ENCODE assay signal across 2 cellular contexts in the genomic region with DNA sequence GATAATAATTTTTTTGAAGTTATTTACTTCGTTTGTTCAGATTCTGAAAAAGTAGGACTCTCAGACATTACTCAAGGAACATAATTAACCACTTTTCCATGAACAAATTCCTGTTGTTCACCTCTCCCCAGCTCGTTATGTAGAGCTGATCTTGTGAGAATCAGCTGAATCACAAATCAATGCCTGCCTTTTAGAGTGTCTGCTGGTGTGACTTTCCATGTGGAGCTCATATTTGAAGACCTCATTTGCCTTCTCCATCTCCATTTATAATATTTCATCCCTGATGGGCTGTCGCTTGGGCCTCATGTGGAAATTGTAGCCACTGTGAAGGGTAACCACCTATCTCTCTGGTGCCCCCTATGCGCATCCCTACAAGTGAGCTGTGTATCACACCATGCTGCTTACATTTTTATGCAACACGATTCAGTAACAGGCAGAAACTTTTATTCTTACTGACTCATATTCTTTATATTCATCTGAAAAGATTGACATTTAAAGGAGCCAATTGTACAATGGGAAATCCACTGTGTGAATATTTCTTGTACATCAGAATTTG.
TF ChIP-seq lines count a peak whose summit lies in the region.

No MANE protein-coding gene starts in this region.

TF ChIP-seq in GM23338, 12 proteins besides CTCF, POLR2A, EP300 and RAD21 (continues in another document):
- TF ChIP-seq STAT1 (IDR thresholded peaks at IDR 0.05; ENCODE audit: unreplicated experiment) (no peak), EZH2 (IDR thresholded peaks at IDR 0.05; ENCODE audit: low read depth, unreplicated experiment) (no peak), CREB1 (CRISPR knock-in tag; IDR thresholded peaks at IDR 0.05; ENCODE audit: low read depth) (no peak), POLR2AphosphoS5 (IDR thresholded peaks at IDR 0.05; ENCODE audit: low read depth) (no peak), ZNF331 (CRISPR knock-in tag; IDR thresholded peaks at IDR 0.05; ENCODE audit: low read depth) (no peak), EZH2phosphoT487 (IDR thresholded peaks at IDR 0.05; ENCODE audit: unreplicated experiment) (no peak)
- TF ChIP-seq, protein P1, sequence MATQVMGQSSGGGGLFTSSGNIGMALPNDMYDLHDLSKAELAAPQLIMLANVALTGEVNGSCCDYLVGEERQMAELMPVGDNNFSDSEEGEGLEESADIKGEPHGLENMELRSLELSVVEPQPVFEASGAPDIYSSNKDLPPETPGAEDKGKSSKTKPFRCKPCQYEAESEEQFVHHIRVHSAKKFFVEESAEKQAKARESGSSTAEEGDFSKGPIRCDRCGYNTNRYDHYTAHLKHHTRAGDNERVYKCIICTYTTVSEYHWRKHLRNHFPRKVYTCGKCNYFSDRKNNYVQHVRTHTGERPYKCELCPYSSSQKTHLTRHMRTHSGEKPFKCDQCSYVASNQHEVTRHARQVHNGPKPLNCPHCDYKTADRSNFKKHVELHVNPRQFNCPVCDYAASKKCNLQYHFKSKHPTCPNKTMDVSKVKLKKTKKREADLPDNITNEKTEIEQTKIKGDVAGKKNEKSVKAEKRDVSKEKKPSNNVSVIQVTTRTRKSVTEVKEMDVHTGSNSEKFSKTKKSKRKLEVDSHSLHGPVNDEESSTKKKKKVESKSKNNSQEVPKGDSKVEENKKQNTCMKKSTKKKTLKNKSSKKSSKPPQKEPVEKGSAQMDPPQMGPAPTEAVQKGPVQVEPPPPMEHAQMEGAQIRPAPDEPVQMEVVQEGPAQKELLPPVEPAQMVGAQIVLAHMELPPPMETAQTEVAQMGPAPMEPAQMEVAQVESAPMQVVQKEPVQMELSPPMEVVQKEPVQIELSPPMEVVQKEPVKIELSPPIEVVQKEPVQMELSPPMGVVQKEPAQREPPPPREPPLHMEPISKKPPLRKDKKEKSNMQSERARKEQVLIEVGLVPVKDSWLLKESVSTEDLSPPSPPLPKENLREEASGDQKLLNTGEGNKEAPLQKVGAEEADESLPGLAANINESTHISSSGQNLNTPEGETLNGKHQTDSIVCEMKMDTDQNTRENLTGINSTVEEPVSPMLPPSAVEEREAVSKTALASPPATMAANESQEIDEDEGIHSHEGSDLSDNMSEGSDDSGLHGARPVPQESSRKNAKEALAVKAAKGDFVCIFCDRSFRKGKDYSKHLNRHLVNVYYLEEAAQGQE (IDR thresholded peaks at IDR 0.05; ENCODE audit: unreplicated experiment): no peak
- TF ChIP-seq, protein P2, sequence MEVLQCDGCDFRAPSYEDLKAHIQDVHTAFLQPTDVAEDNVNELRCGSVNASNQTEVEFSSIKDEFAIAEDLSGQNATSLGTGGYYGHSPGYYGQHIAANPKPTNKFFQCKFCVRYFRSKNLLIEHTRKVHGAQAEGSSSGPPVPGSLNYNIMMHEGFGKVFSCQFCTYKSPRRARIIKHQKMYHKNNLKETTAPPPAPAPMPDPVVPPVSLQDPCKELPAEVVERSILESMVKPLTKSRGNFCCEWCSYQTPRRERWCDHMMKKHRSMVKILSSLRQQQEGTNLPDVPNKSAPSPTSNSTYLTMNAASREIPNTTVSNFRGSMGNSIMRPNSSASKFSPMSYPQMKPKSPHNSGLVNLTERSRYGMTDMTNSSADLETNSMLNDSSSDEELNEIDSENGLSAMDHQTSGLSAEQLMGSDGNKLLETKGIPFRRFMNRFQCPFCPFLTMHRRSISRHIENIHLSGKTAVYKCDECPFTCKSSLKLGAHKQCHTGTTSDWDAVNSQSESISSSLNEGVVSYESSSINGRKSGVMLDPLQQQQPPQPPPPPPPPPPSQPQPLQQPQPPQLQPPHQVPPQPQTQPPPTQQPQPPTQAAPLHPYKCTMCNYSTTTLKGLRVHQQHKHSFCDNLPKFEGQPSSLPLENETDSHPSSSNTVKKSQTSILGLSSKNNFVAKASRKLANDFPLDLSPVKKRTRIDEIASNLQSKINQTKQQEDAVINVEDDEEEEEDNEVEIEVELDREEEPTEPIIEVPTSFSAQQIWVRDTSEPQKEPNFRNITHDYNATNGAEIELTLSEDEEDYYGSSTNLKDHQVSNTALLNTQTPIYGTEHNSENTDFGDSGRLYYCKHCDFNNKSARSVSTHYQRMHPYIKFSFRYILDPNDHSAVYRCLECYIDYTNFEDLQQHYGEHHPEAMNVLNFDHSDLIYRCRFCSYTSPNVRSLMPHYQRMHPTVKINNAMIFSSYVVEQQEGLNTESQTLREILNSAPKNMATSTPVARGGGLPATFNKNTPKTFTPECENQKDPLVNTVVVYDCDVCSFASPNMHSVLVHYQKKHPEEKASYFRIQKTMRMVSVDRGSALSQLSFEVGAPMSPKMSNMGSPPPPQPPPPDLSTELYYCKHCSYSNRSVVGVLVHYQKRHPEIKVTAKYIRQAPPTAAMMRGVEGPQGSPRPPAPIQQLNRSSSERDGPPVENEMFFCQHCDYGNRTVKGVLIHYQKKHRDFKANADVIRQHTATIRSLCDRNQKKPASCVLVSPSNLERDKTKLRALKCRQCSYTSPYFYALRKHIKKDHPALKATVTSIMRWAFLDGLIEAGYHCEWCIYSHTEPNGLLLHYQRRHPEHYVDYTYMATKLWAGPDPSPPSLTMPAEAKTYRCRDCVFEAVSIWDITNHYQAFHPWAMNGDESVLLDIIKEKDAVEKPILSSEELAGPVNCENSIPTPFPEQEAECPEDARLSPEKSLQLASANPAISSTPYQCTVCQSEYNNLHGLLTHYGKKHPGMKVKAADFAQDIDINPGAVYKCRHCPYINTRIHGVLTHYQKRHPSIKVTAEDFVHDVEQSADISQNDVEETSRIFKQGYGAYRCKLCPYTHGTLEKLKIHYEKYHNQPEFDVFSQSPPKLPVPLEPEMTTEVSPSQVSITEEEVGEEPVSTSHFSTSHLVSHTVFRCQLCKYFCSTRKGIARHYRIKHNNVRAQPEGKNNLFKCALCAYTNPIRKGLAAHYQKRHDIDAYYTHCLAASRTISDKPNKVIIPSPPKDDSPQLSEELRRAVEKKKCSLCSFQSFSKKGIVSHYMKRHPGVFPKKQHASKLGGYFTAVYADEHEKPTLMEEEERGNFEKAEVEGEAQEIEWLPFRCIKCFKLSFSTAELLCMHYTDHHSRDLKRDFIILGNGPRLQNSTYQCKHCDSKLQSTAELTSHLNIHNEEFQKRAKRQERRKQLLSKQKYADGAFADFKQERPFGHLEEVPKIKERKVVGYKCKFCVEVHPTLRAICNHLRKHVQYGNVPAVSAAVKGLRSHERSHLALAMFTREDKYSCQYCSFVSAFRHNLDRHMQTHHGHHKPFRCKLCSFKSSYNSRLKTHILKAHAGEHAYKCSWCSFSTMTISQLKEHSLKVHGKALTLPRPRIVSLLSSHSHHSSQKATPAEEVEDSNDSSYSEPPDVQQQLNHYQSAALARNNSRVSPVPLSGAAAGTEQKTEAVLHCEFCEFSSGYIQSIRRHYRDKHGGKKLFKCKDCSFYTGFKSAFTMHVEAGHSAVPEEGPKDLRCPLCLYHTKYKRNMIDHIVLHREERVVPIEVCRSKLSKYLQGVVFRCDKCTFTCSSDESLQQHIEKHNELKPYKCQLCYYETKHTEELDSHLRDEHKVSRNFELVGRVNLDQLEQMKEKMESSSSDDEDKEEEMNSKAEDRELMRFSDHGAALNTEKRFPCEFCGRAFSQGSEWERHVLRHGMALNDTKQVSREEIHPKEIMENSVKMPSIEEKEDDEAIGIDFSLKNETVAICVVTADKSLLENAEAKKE (CRISPR knock-in tag; IDR thresholded peaks at IDR 0.05): no peak
- TF ChIP-seq, protein P3, sequence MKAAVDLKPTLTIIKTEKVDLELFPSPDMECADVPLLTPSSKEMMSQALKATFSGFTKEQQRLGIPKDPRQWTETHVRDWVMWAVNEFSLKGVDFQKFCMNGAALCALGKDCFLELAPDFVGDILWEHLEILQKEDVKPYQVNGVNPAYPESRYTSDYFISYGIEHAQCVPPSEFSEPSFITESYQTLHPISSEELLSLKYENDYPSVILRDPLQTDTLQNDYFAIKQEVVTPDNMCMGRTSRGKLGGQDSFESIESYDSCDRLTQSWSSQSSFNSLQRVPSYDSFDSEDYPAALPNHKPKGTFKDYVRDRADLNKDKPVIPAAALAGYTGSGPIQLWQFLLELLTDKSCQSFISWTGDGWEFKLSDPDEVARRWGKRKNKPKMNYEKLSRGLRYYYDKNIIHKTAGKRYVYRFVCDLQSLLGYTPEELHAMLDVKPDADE (IDR thresholded peaks at IDR 0.05): no peak

TF ChIP-seq in H1, 55 proteins besides CTCF, POLR2A, EP300 and RAD21:
- no peak for TF ChIP-seq CBX8 (IDR thresholded peaks at IDR 0.05; ENCODE audit: borderline replicate concordance, low read depth, low read length)
- TF ChIP-seq RNF2 (IDR thresholded peaks at IDR 0.05; ENCODE audit: borderline replicate concordance, low read depth, low read length, missing control alignments, poor library complexity, severe bottlenecking): no peak
- no peak for TF ChIP-seq CHD2 (IDR thresholded peaks at IDR 0.05; ENCODE audit: low read length)
- TF ChIP-seq GABPA (IDR thresholded peaks at IDR 0.05; ENCODE audit: borderline replicate concordance, insufficient read depth, low read length): no peak
- no peak for TF ChIP-seq GTF2F1 (IDR thresholded peaks at IDR 0.05; ENCODE audit: borderline replicate concordance, low read depth, low read length)
- no peak for TF ChIP-seq SIX5 (IDR thresholded peaks at IDR 0.05; ENCODE audit: low read depth, low read length)
- no peak for TF ChIP-seq TAF7 (optimal IDR thresholded peaks at IDR 0.05; ENCODE audit: borderline replicate concordance, low read depth, low read length)
- TF ChIP-seq FOSL1 (IDR thresholded peaks at IDR 0.05; ENCODE audit: insufficient read depth, low read depth, low read length): no peak
- no peak for TF ChIP-seq JUN (IDR thresholded peaks at IDR 0.05; ENCODE audit: low read depth, low read length)
- no peak for TF ChIP-seq KDM4A (IDR thresholded peaks at IDR 0.05; ENCODE audit: low read depth, low read length, severe bottlenecking)
